In genomic region chr1:1348420-1349255, GRCh38 we compare ENCODE assay signal across 8 cellular contexts. TPM values are rescaled to one million over a fixed set of nuclear protein-coding genes. Genes with fewer than 3 reads are reported as not detected.
DNase-seq lines count a peak whose midpoint lies in the region; ATAC-seq and TF ChIP-seq lines count a peak whose summit lies in the region.

No MANE protein-coding gene starts in this region.

- peak; percentile 32 for ATAC-seq in GM21423 (IDR thresholded peaks at IDR 0.05; ENCODE audit: unreplicated experiment)

- H3K4me1 ChIP-seq in BLaER1 treated with 17β-estradiol and CSF1 and Interleukin-3, amounts not matched to agents 10 nM and 100 nM, result peaks cover 50 to 74% (median 73%) of the 10 kb centered on the region in 10 experiments
- peaks cover 18 to 32% of the 10 kb centered on the region in 2 donors for H3K4me1 ChIP-seq in breast epithelium
- H3K4me1 ChIP-seq in uterus, result peaks cover 16 to 25% of the 10 kb centered on the region in 2 donors

- H3K27me3 ChIP-seq in BLaER1 treated with 17β-estradiol and CSF1 and Interleukin-3, amounts not matched to agents 10 nM and 100 nM, result peaks cover 15 to 24% (median 23%) of the 10 kb centered on the region in 11 experiments
- H3K27me3 ChIP-seq in breast epithelium, result no peaks in the 10 kb centered on the region
- no peaks in the 10 kb centered on the region for H3K27me3 ChIP-seq in uterus

- intact Hi-C loops in breast epithelium (cut with DNase I; ENCODE audit: low total_unique reads), result no loop called here
- intact Hi-C loops in uterus (cut with DNase I; ENCODE audit: low total_unique reads), result no loop called here

- H3K36me3 ChIP-seq in BLaER1 treated with 17β-estradiol and CSF1 and Interleukin-3, amounts not matched to agents 10 nM and 100 nM, result no peaks in the 10 kb centered on the region
- H3K36me3 ChIP-seq in KOPT-K1 (ENCODE audit: insufficient read depth, low read length) (no peaks in the 10 kb centered on the region), breast epithelium (no peaks in the 10 kb centered on the region), uterus (no peaks in the 10 kb centered on the region)

- TF ChIP-seq POLR2A in breast epithelium (IDR thresholded peaks at IDR 0.05) (no peak), uterus (IDR thresholded peaks at IDR 0.05) (no peak)

- TF ChIP-seq CTCF in breast epithelium (IDR thresholded peaks at IDR 0.05) (no peak), uterus (IDR thresholded peaks at IDR 0.05) (no peak)

- peak overlapping the region; percentile 79 to 95 (median 88) for H3K4me3 ChIP-seq in BLaER1 treated with 17β-estradiol and CSF1 and Interleukin-3, amounts not matched to agents 10 nM and 100 nM
- peak overlapping the region; percentile 65 to 99 (median 76) for H3K4me3 ChIP-seq in breast epithelium
- H3K4me3 ChIP-seq in uterus, result peak overlapping the region; percentile 50 to 85

- H3K9ac ChIP-seq in BLaER1 treated with 17β-estradiol and CSF1 and Interleukin-3, amounts not matched to agents 10 nM and 100 nM, result peak overlapping the region; percentile 85 to 97 (median 94)

- peak overlapping the region; percentile 94 to 100 (median 100) for H3K4me2 ChIP-seq in BLaER1 treated with 17β-estradiol and CSF1 and Interleukin-3, amounts not matched to agents 10 nM and 100 nM

- DNase-seq in breast epithelium (ENCODE audit: low spot score in 2 of 2) (peak in 1 of 2 donors; percentile 56), lung microvascular endothelial cell (ENCODE audit: low read depth in 2 of 2) (peak; percentile 44 to 64), uterus (no peak), GM03348 (ENCODE audit: low spot score) (no peak), NCI-H1092 treated with DMSO at 0.1 percent for 48 hours (lab: John Stamatoyannopoulos, UW) (no peak)

- H3K27ac ChIP-seq in BLaER1 treated with 17β-estradiol and CSF1 and Interleukin-3, amounts not matched to agents 10 nM and 100 nM, result peak overlapping the region; percentile 63 to 95 (median 90)
- H3K27ac ChIP-seq in KOPT-K1 (ENCODE audit: low read depth, low read length, poor library complexity, severe bottlenecking), result peak overlapping the region; percentile 53
- H3K27ac ChIP-seq in breast epithelium, result peak overlapping the region; percentile 65 to 89
- H3K27ac ChIP-seq in uterus, result peak overlapping the region; percentile 73 to 83

- H4K20me1 ChIP-seq in BLaER1 treated with 17β-estradiol and CSF1 and Interleukin-3, amounts not matched to agents 10 nM and 100 nM, result peaks cover 41 to 74% (median 73%) of the 10 kb centered on the region in 11 experiments; a peak in 21 of 22 replicates

- no peaks in the 10 kb centered on the region for H3K9me3 ChIP-seq in BLaER1 treated with 17β-estradiol and CSF1 and Interleukin-3, amounts not matched to agents 10 nM and 100 nM (replicated peaks in 1 of 11)
- no peaks in the 10 kb centered on the region for H3K9me3 ChIP-seq in KOPT-K1 (ENCODE audit: insufficient read depth, low read length, poor library complexity, severe bottlenecking)
- no peaks in the 10 kb centered on the region for H3K9me3 ChIP-seq in breast epithelium
- H3K9me3 ChIP-seq in uterus, result no peaks in the 10 kb centered on the region

RNA-seq across cellular contexts. Expression of gene DVL1, which starts 0.6 kb away (rescaled TPM):
- 10 to 100 TPM; 55.2 to 70.1 (median 55.2) TPM for total RNA-seq in breast epithelium
- 19.4 and 39.7 TPM in 2 replicates for total RNA-seq in lung microvascular endothelial cell
- 10 to 100 TPM; 35.6 to 94.5 (median 49.7) TPM for total RNA-seq in uterus

RNA-seq across cellular contexts. Expression of gene MXRA8, which starts 9.7 kb away (rescaled TPM):
- total RNA-seq in breast epithelium, result 100 to 1,000 TPM in 1 of 3 donors, 10 to 100 TPM in 2; 93.4 to 308 (median 99.8) TPM
- 0.20 and 0.44 TPM in 2 replicates for total RNA-seq in lung microvascular endothelial cell
- total RNA-seq in uterus, result 100 to 1,000 TPM in 2 of 4 donors, 10 to 100 TPM in 2; 86.1 to 143 (median 117) TPM

RNA-seq across cellular contexts. Expression of gene TAS1R3, which starts 17.6 kb away (rescaled TPM):
- total RNA-seq in breast epithelium (under 1 TPM in 2 of 3 donors, not detected in 1; 0.16 to 0.33 TPM), lung microvascular endothelial cell (under 0.01 and 0.20 TPM in 2 replicates), uterus (under 1 TPM in 2 of 4 donors, not detected in 2; 0.14 to 0.34 TPM)

RNA-seq across cellular contexts. Expression of gene CPTP, which starts 24.0 kb away (rescaled TPM):
- total RNA-seq in breast epithelium (10 to 100 TPM in 2 of 3 donors, 1 to 10 TPM in 1; 9.0 to 16.4 (median 13.4) TPM), lung microvascular endothelial cell (10.7 and 16.3 TPM in 2 replicates), uterus (10 to 100 TPM in 2 of 4 donors, 1 to 10 TPM in 2; 3.5 to 23.9 (median 16.4) TPM)

RNA-seq across cellular contexts. Expression of gene INTS11, which starts 24.2 kb away (rescaled TPM):
- 100 to 1,000 TPM in 2 of 3 donors, 10 to 100 TPM in 1; 68.6 to 125 (median 119) TPM for total RNA-seq in breast epithelium
- 44.9 and 50.4 TPM in 2 replicates for total RNA-seq in lung microvascular endothelial cell
- 100 to 1,000 TPM in 2 of 4 donors, 10 to 100 TPM in 2; 45.6 to 277 (median 130) TPM for total RNA-seq in uterus

Comparison
In these comparisons a context has a peak if more than half of its experiments do, and no peak if none do; other contexts are left out.
1. DNase-seq: peak in lung microvascular endothelial cell (2 of 2); none in uterus (0 of 2), GM03348 (single experiment) and NCI-H1092 treated with DMSO at 0.1 percent for 48 hours (single experiment).
2. RNA of gene MXRA8, which starts 9.7 kb away (total RNA-seq): 86.1 to 143 TPM in uterus and 93.4 to 308 TPM in breast epithelium; 0.20 to 0.44 TPM in lung microvascular endothelial cell; every median in the first group is over 10 times any median in the second.
3. Peak in every context shown above with its lines, with median percentiles within 50 percentile points of each other: H3K27ac ChIP-seq and H3K4me3 ChIP-seq.